1 cellular context compared by ENCODE assay signal in genomic region chr12:106288510-106289195, GRCh38.
A peak's percentile ranks its signal among the peaks of the same experiment; 100 is the strongest.
TF ChIP-seq lines count a peak whose summit lies in the region.

No MANE protein-coding gene starts in this region.

TF ChIP-seq in K562, 482 proteins besides CTCF, POLR2A, EP300 and RAD21 (continued from another document and continues in another):
- TF ChIP-seq ARID3B (CRISPR knock-in tag; IDR thresholded peaks at IDR 0.05; ENCODE audit: borderline replicate concordance) (no peak), NCOA1 (IDR thresholded peaks at IDR 0.05; ENCODE audit: low read depth) (no peak), MTF1 (CRISPR knock-in tag; IDR thresholded peaks at IDR 0.05; ENCODE audit: borderline replicate concordance) (no peak), ZNF780A (CRISPR knock-in tag; IDR thresholded peaks at IDR 0.05) (no peak), FOSL1 (tag; conservative IDR thresholded peaks at IDR 0.05) (peak; percentile 99), ZBTB5 (IDR thresholded peaks at IDR 0.05) (no peak), ZNF639 (CRISPR knock-in tag; conservative IDR thresholded peaks at IDR 0.05 in 1 of 2, IDR thresholded peaks at IDR 0.05 in 1 of 2) (peak in 1 of 2 experiments; percentile 29; a peak in 1 of 4 replicates), HBP1 (CRISPR knock-in tag; IDR thresholded peaks at IDR 0.05) (no peak; the same call in 1 of the 2 replicates), GATAD2A (IDR thresholded peaks at IDR 0.05) (no peak), AFF4 (CRISPR knock-in tag; IDR thresholded peaks at IDR 0.05) (0 out of 2 replicates have a peak, but pooled peaks have one; percentile 8), ZHX1 (conservative IDR thresholded peaks at IDR 0.05; ENCODE audit: low read length) (no peak), POLR2H (tag; IDR thresholded peaks at IDR 0.05; ENCODE audit: low read depth) (peak; percentile 70; the same call in 1 of the 2 replicates), NFIX (CRISPR knock-in tag; IDR thresholded peaks at IDR 0.05; ENCODE audit: low read depth) (no peak), FOXM1 (IDR thresholded peaks at IDR 0.05; ENCODE audit: low read depth) (no peak), FOXM1 (CRISPR knock-in tag; IDR thresholded peaks at IDR 0.05; ENCODE audit: low read depth) (no peak), ATF4 (CRISPR knock-in tag; IDR thresholded peaks at IDR 0.05) (peak; percentile 92), ZNF184 (CRISPR knock-in tag; IDR thresholded peaks at IDR 0.05) (no peak), ZSCAN29 (IDR thresholded peaks at IDR 0.05) (no peak), XRCC3 (IDR thresholded peaks at IDR 0.05) (no peak), ZNF24 (IDR thresholded peaks at IDR 0.05) (no peak), ZBTB34 (CRISPR knock-in tag; IDR thresholded peaks at IDR 0.05) (no peak), TEAD1 (CRISPR knock-in tag; IDR thresholded peaks at IDR 0.05) (peak in 1 of 2 experiments; percentile 5; a peak in 1 of 4 replicates), HOXB6 (CRISPR knock-in tag; IDR thresholded peaks at IDR 0.05; ENCODE audit: borderline replicate concordance) (no peak), GTF3C2 (IDR thresholded peaks at IDR 0.05; ENCODE audit: borderline replicate concordance, extremely low read depth, insufficient read length) (no peak), ZNF277 (CRISPR knock-in tag; IDR thresholded peaks at IDR 0.05; ENCODE audit: borderline replicate concordance) (no peak), PTRF (tag; IDR thresholded peaks at IDR 0.05) (no peak), PBX2 (CRISPR knock-in tag; IDR thresholded peaks at IDR 0.05; ENCODE audit: low read depth) (no peak), PBX2 (tag; conservative IDR thresholded peaks at IDR 0.05; ENCODE audit: low read depth) (0 out of 2 replicates have a peak, but pooled peaks have one; percentile 5), RFX1 (IDR thresholded peaks at IDR 0.05) (no peak), HNRNPK (IDR thresholded peaks at IDR 0.05; ENCODE audit: low read depth, low read length, poor library complexity, severe bottlenecking) (no peak), ZNF311 (CRISPR knock-in tag; IDR thresholded peaks at IDR 0.05) (peak; percentile 74)
